ENCODE assay signal across 25 cellular contexts in the genomic region with DNA sequence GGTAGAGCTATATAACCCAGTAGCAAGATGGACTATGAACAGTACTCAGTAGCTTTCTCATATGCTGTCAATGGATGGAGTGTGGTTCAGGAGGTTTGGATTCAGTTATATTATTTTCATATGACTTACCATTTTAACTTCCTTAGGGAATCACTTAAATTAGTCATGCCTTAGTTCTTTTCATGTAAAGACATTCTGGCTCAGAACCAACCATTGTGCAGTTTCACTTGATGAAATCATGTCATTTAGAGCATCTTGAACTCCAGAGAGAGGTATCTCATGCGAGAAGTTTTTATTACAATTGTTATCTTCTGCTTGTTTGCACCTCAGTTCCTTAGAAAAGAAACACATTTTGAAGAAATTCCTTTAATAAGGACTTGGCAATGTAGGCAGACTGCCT. TPM values are rescaled to one million over a fixed set of nuclear protein-coding genes. Genes with fewer than 3 reads are reported as not detected.
"Had no signal": no experiment of that assay in that cellular context is flagged by ENCODE, and none has a peak within 500 bp of the region (broad histone marks: within the 10 kb centered on the region; RNA-seq: fewer than 3 reads in every experiment).

No MANE protein-coding gene starts in this region.

- H3K4me2 ChIP-seq: PC-9 had no signal

- H3K27me3 ChIP-seq: Peyer's patch, SJCRH30 had no signal

- H3K27ac ChIP-seq: HL-60, PC-9, Peyer's patch, SJCRH30 had no signal

- DNase-seq: KBM-7; MM.1S; NCI-H1092 treated with DMSO at 0.1 percent for 48 hours; NCI-H1417; NCI-H1436 treated with DMSO at 0.1 percent for 48 hours; NCI-H1694 treated with DMSO at 0.1 percent for 48 hours; NCI-H1930; NCI-H2081; NCI-H2107; NCI-H226; NCI-H446; NCI-H510A; NCI-H524 treated with DMSO at 0.1 percent for 48 hours; NCI-H69; NCI-H774; NK-92 treated with Interleukin-12 subunit alpha and Interleukin-12 subunit beta, amount 100 ng/mL, for 24 hours; PC-9; Peyer's patch; SHP77 treated with DMSO at 0.1 percent for 48 hours; SJCRH30 had no signal

- H2AFZ ChIP-seq: PC-9 had no signal

- H3K9me3 ChIP-seq: Peyer's patch, SJCRH30 had no signal

- H3K4me1 ChIP-seq: Peyer's patch, SJCRH30 had no signal

- FAIRE-seq: HTR-8/SVneo had no signal

- H3K36me3 ChIP-seq: Peyer's patch, SJCRH30 had no signal

- H3K4me3 ChIP-seq: PC-9, Peyer's patch, SJCRH30 had no signal

RNA-seq across cellular contexts. Expression of gene IL1RAPL2, which starts 55.8 kb away (rescaled TPM):
- total RNA-seq: OCI-LY7, Peyer's patch, Right ventricle myocardium inferior, RPMI7951 had no signal
